ENCODE assay signal across 33 cellular contexts in genomic region chr1:43874716-43875115, GRCh38. TPM values are rescaled to one million over a fixed set of nuclear protein-coding genes. Genes with fewer than 3 reads are reported as not detected.
"Had no signal": no experiment of that assay in that cellular context is flagged by ENCODE, and none has a peak within 500 bp of the region (broad histone marks: within the 10 kb centered on the region; RNA-seq: fewer than 3 reads in every experiment).

No MANE protein-coding gene starts in this region.

- H3K36me3 ChIP-seq: brain microvascular endothelial cell, Peyer's patch, WERI-Rb-1 had no signal

- H3K9me3 ChIP-seq: Peyer's patch, SJSA1 had no signal

- H3K4me3 ChIP-seq: Peyer's patch, SJSA1 had no signal

- DNase-seq: activated CD4-positive, alpha-beta memory T cell treated with anti-CD3 and anti-CD28 coated beads, Interleukin-2, amount 10 ng/mL, durations not matched to agents 7 days and 5 days; activated CD4-positive, alpha-beta T cell treated with anti-CD3 and anti-CD28 coated beads for 1 hour; activated CD4-positive, alpha-beta T cell treated with anti-CD3 and anti-CD28 coated beads for 48 hours; activated CD4-positive, CD25-positive, alpha-beta regulatory T cell; activated CD8-positive, alpha-beta memory T cell treated with anti-CD3 and anti-CD28 coated beads for 24 hours; activated CD8-positive, alpha-beta memory T cell treated with anti-CD3 and anti-CD28 coated beads, Interleukin-2, amount 10 ng/mL, durations not matched to agents 7 days and 5 days; activated CD8-positive, alpha-beta memory T cell treated with anti-CD3 and anti-CD28 coated beads, Interleukin-2, amount 50 U/mL, for 48 hours; activated effector memory CD4-positive, alpha-beta T cell treated with Interleukin-2 at 50 U/mL for 16 hours; activated naive CD4-positive, alpha-beta T cell treated with anti-CD3 and anti-CD28 coated beads, Interleukin-2, amount 10 ng/mL, durations not matched to agents 7 days and 5 days; activated naive CD8-positive, alpha-beta T cell treated with anti-CD3 and anti-CD28 coated beads, Interleukin-2, amount 50 U/mL, for 24 hours; activated T-cell treated with anti-CD3 and anti-CD28 coated beads, Interleukin-2, amount 50 U/mL, for 48 hours; amniotic stem cell; aorta; brain microvascular endothelial cell; central memory CD4-positive, alpha-beta T cell; Karpas-422; NCI-H1105; NCI-H1417 treated with DMSO at 0.1 percent for 48 hours; NCI-H187 treated with DMSO at 0.1 percent for 48 hours; NCI-H2081; NCI-H2171 treated with DMSO at 0.1 percent for 48 hours; NCI-H2227 treated with DMSO at 0.1 percent for 48 hours; NCI-H446 treated with DMSO at 0.1 percent for 48 hours; NCI-H524; NCI-H69; PC-3; Peyer's patch; RPMI8226; SHP77 treated with DMSO at 0.1 percent for 48 hours; SW 1271; T1000; WERI-Rb-1 had no signal

- H3K27me3 ChIP-seq: brain microvascular endothelial cell, Peyer's patch, SJSA1 had no signal

- H3K4me1 ChIP-seq: Peyer's patch, SJSA1 had no signal

- H3K27ac ChIP-seq: brain microvascular endothelial cell, Peyer's patch, SJSA1, WERI-Rb-1 had no signal

- ATAC-seq: activated CD8-positive, alpha-beta memory T cell treated with anti-CD3 and anti-CD28 coated beads, Interleukin-2, amount 10 ng/mL, durations not matched to agents 7 days and 5 days; activated naive CD8-positive, alpha-beta T cell treated with anti-CD3 and anti-CD28 coated beads, Interleukin-2, amount 50 U/mL, for 24 hours; PC-3 had no signal

RNA-seq across cellular contexts. Expression of gene ARTN, which starts 58.9 kb away (rescaled TPM):
- total RNA-seq: activated CD8-positive, alpha-beta memory T cell treated with anti-CD3 and anti-CD28 coated beads, Interleukin-2, amount 10 ng/mL, durations not matched to agents 7 days and 5 days; SJSA1 had no signal
